ENCODE assay signal across 15 cellular contexts in genomic region chr14:79064200-79064599, GRCh38.
"Had no signal": no experiment of that assay in that cellular context is flagged by ENCODE, and none has a peak within 500 bp of the region (broad histone marks: within the 10 kb centered on the region; RNA-seq: fewer than 3 reads in every experiment).

No MANE protein-coding gene starts in this region.

- ATAC-seq: activated CD8-positive, alpha-beta T cell treated with anti-CD3 and anti-CD28 coated beads, Interleukin-2, amount 10 ng/mL, durations not matched to agents 7 days and 5 days; activated naive CD4-positive, alpha-beta T cell treated with anti-CD3 and anti-CD28 coated beads, Interleukin-2, amount 50 U/mL, for 72 hours; activated T-cell treated with anti-CD3 and anti-CD28 coated beads, Interleukin-2, amount 50 U/mL, for 72 hours; gastrocnemius medialis; left colon; mucosa of descending colon; naive thymus-derived CD4-positive, alpha-beta T cell; stimulated activated effector memory CD8-positive, alpha-beta T cell treated with anti-CD3 and anti-CD28 coated beads, Interleukin-12 subunit alpha, Interleukin-12 subunit beta, amount 100 ng/mL, for 72 hours; WTC11 had no signal

- DNase-seq: activated CD4-positive, alpha-beta T cell treated with anti-CD3 and anti-CD28 coated beads, Interleukin-2, amount 10 ng/mL, durations not matched to agents 24 days and 14 days; activated CD8-positive, alpha-beta memory T cell treated with anti-CD3 and anti-CD28 coated beads, Interleukin-2, amount 50 U/mL, for 48 hours; activated CD8-positive, alpha-beta T cell treated with anti-CD3 and anti-CD28 coated beads, Interleukin-2, amount 10 ng/mL, durations not matched to agents 7 days and 5 days; activated gamma-delta T cell; activated T-cell treated with anti-CD3 and anti-CD28 coated beads, Interleukin-2, amount 50 U/mL, for 72 hours; erythroblast; gastrocnemius medialis; heart right ventricle; left colon; mucosa of descending colon; naive thymus-derived CD4-positive, alpha-beta T cell; pancreas had no signal
